Comparison of ENCODE assay signal across 7 cellular contexts in genomic region chrX:16719334-16720084, GRCh38. TPM values are rescaled to one million over a fixed set of nuclear protein-coding genes. Genes with fewer than 3 reads are reported as not detected.
DNase-seq lines count a peak whose midpoint lies in the region; ATAC-seq, FAIRE-seq and TF ChIP-seq lines count a peak whose summit lies in the region.

TSS of gene SYAP1 (plus strand) at chrX:16719612. CDS start at chrX:16719725, 113 bp downstream.

- H3K27me3 ChIP-seq in body of pancreas, result no peaks in the 10 kb centered on the region

- peak; percentile 93 for DNase-seq in NCI-H2107 treated with DMSO at 0.1 percent for 48 hours (lab: John Stamatoyannopoulos, UW; ENCODE audit: unreplicated experiment)
- peak; percentile 95 to 99 (median 97) for DNase-seq in body of pancreas
- DNase-seq in iPS DF 19.7 (ENCODE audit: low read depth, low spot score), result peak; percentile 82
- peak; percentile 99 for DNase-seq in sciatic nerve (ENCODE audit: low spot score)

- FAIRE-seq in TTC549 (lab: Jason Lieb, UNC), result peak; percentile 92

- H3K27ac ChIP-seq in body of pancreas, result peak within 1 kb of the TSS; percentile 85 to 98 (median 95)

- no peaks in the 10 kb centered on the region for H3K9me3 ChIP-seq in body of pancreas

- H3K36me3 ChIP-seq in body of pancreas (replicated peaks in 1 of 2; ENCODE audit: insufficient read depth in 1 of 2, low read depth in 2 of 2), result no peaks in the 10 kb centered on the region

- TF ChIP-seq CTCF in body of pancreas (IDR thresholded peaks at IDR 0.05), result peak in 1 of 7 experiments; percentile 18

- TF ChIP-seq POLR2A in body of pancreas (IDR thresholded peaks at IDR 0.05), result peak; percentile 96 to 98 (median 98)

- intact Hi-C loops in body of pancreas (cut with DNase I), result loop anchor here (10.0 kb wide), 1 partner anchor 65 kb away; the partner anchor contains the start of gene TXLNG
- intact Hi-C loops in sciatic nerve (cut with DNase I), result no loop called here

- H3K4me1 ChIP-seq in body of pancreas, result peaks cover 16% of the 10 kb centered on the region

- H3K4me3 ChIP-seq in body of pancreas, result peak within 1 kb of the TSS; percentile 37 to 57

- WGBS in body of pancreas, 2 donors, result 0% methylated on average over 5 to 20 of the region's 54 CpGs

- ATAC-seq in GM18520 (IDR thresholded peaks at IDR 0.05; ENCODE audit: unreplicated experiment), result peak; percentile 97
- ATAC-seq in HG03064 (IDR thresholded peaks at IDR 0.05; ENCODE audit: low read depth, unreplicated experiment), result peak; percentile 99
- ATAC-seq in body of pancreas, result peak; percentile 97
- peak; percentile 99 for ATAC-seq in sciatic nerve

RNA-seq across cellular contexts. Expression of gene SYAP1, which starts in this region (rescaled TPM):
- 10 to 100 TPM; 15.3 to 15.8 TPM for total RNA-seq in body of pancreas
- 23.4 TPM for total RNA-seq in sciatic nerve

Comparison
In these comparisons a context has a peak if more than half of its experiments do, and no peak if none do; other contexts are left out.
1. Peak in every context shown above with its lines: DNase-seq, ATAC-seq, H3K4me3 ChIP-seq and H3K27ac ChIP-seq.